ENCODE assay signal across 10 cellular contexts in the genomic region with DNA sequence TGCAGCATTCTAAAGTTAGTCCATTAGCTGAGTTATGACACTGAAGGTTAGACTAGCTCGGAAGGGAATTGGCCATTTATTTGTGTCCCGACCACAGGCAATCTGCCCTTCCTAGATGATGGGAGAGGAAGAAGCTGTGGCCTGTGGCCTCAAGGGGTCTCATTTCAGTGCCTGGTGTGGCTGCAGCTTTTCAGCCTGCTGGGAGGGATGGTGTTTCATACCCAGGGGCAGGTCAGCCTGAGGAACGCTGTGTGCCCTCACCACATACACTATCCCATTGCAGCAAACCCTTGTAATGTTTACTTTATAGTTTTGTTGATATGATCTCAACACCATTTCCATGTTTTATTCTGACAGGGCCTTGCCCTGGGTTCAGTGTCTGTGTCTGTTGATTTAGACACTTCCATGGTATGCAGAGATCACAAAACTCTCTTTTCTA.
DNase-seq lines count a peak whose midpoint lies in the region; ATAC-seq and TF ChIP-seq lines count a peak whose summit lies in the region.
"Had no signal": no experiment of that assay in that cellular context is flagged by ENCODE, and none has a peak within 500 bp of the region (broad histone marks: within the 10 kb centered on the region; RNA-seq: fewer than 3 reads in every experiment).

No MANE protein-coding gene starts in this region.

- peak overlapping the region; percentile 28; the same call in 1 of the 2 replicates for H3K9ac ChIP-seq in SK-N-SH
- H3K9ac ChIP-seq: BLaER1 had no signal

- no peaks in the 10 kb centered on the region for H4K20me1 ChIP-seq in SK-N-SH (ENCODE audit: insufficient read depth)
- H4K20me1 ChIP-seq: BLaER1 had no signal

- no peaks in the 10 kb centered on the region for H3K27me3 ChIP-seq in SK-N-SH (ENCODE audit: insufficient read depth)
- no peaks in the 10 kb centered on the region for H3K27me3 ChIP-seq in heart left ventricle
- H3K27me3 ChIP-seq in prostate gland (replicated peaks; ENCODE audit: insufficient read depth) = no peaks in the 10 kb centered on the region
- H3K27me3 ChIP-seq: BLaER1 had no signal

- intact Hi-C loops in heart left ventricle (cut with DNase I) = no loop called here
- intact Hi-C loops in prostate gland (cut with DNase I) = no loop called here

- TF ChIP-seq CTCF in SK-N-SH (IDR thresholded peaks at IDR 0.05) = 0 out of 2 replicates have a peak, but pooled peaks have one; percentile 13
- TF ChIP-seq CTCF in heart left ventricle (IDR thresholded peaks at IDR 0.05) = no peak
- no peak for TF ChIP-seq CTCF in prostate gland (IDR thresholded peaks at IDR 0.05)

- peak overlapping the region; percentile 71 for H3K4me2 ChIP-seq in SK-N-SH
- H3K4me2 ChIP-seq: BLaER1 had no signal

- peaks cover 8 to 16% of the 10 kb centered on the region in 2 experiments; a peak in 3 of 4 replicates for H3K4me1 ChIP-seq in SK-N-SH (ENCODE audit: control insufficient read depth in 1 of 2, insufficient read depth in 2 of 2, low read depth in 1 of 2, low read length in 1 of 2)
- H3K4me1 ChIP-seq in heart left ventricle = peaks cover 0 to 28% (median 11%) of the 10 kb centered on the region in 12 donors
- peaks cover 11% of the 10 kb centered on the region for H3K4me1 ChIP-seq in prostate gland (replicated peaks)
- H3K4me1 ChIP-seq: BLaER1 had no signal

- ATAC-seq in heart left ventricle (peak; percentile 51 to 79 (median 70)), GM19467 (IDR thresholded peaks at IDR 0.05; ENCODE audit: unreplicated experiment) (no peak), GM18502 (IDR thresholded peaks at IDR 0.05; ENCODE audit: poor library complexity, unreplicated experiment) (no peak)

- no peaks in the 10 kb centered on the region for H3K79me2 ChIP-seq in SK-N-SH (ENCODE audit: insufficient read depth)

- H3F3A ChIP-seq in SK-N-SH (replicated peaks; ENCODE audit: insufficient read depth) = peaks cover 21% of the 10 kb centered on the region

- H3K9me3 ChIP-seq in SK-N-SH (no peaks in the 10 kb centered on the region), heart left ventricle (no peaks in the 10 kb centered on the region), prostate gland (no peaks in the 10 kb centered on the region)
- H3K9me3 ChIP-seq: BLaER1 had no signal

- no peaks in the 10 kb centered on the region for H3K36me3 ChIP-seq in SK-N-SH (replicated peaks in 1 of 2; ENCODE audit: control insufficient read depth in 1 of 2, insufficient read depth in 2 of 2, low read length in 1 of 2)
- H3K36me3 ChIP-seq in heart left ventricle = no peaks in the 10 kb centered on the region
- H3K36me3 ChIP-seq in prostate gland = no peaks in the 10 kb centered on the region
- H3K36me3 ChIP-seq: BLaER1 had no signal

- no peaks in the 10 kb centered on the region for H3K9me2 ChIP-seq in SK-N-SH

- DNase-seq in AG08396 (ENCODE audit: low spot score) (peak; percentile 8), SK-N-SH (peak; percentile 19), heart left ventricle (peak in 3 of 5 donors; percentile 21 to 61 (median 41)), prostate gland (ENCODE audit: low spot score) (no peak), NCI-H1694 treated with DMSO at 0.1 percent for 48 hours (lab: John Stamatoyannopoulos, UW) (no peak), DMS114 treated with DMSO at 0.1 percent for 48 hours (lab: John Stamatoyannopoulos, UW; ENCODE audit: unreplicated experiment) (no peak)
- DNase-seq: NCI-H1694 had no signal

- H3K4me3 ChIP-seq in SK-N-SH (ENCODE audit: low read depth in 2 of 2, low read length in 1 of 2) = peak overlapping the region in 1 of 2 experiments; percentile 25; a peak in 1 of 4 replicates
- H3K4me3 ChIP-seq in heart left ventricle = no peak overlapping the region
- H3K4me3 ChIP-seq in prostate gland = no peak overlapping the region
- H3K4me3 ChIP-seq: BLaER1 had no signal

- CTCF ChIA-PET in SK-N-SH (lab: Yijun Ruan, JAX) = interaction anchor here (1.0 to 2.0 kb wide), 4 partner anchors 14 to 296 kb away, joined by 3 to 4 read pairs (median 3); no protein-coding TSS in a partner anchor

- peak overlapping the region; percentile 30; the same call in 1 of the 2 replicates for H2AFZ ChIP-seq in SK-N-SH (ENCODE audit: low read depth)

- peak overlapping the region; percentile 91 to 95 for H3K27ac ChIP-seq in SK-N-SH (ENCODE audit: low read depth in 2 of 2, low read length in 1 of 2)
- H3K27ac ChIP-seq in heart left ventricle = peak overlapping the region; percentile 59 to 94 (median 72)
- peak overlapping the region; percentile 31 to 45 for H3K27ac ChIP-seq in prostate gland
- H3K27ac ChIP-seq: BLaER1 had no signal

- POLR2A ChIA-PET in SK-N-SH (lab: Yijun Ruan, JAX) = no interaction called here

- TF ChIP-seq RAD21 in SK-N-SH (IDR thresholded peaks at IDR 0.05; ENCODE audit: low read length) = no peak

- TF ChIP-seq POLR2A in heart left ventricle (IDR thresholded peaks at IDR 0.05) = no peak
- no peak for TF ChIP-seq POLR2A in prostate gland (IDR thresholded peaks at IDR 0.05)

- peak in 1 of 2 experiments; percentile 7; a peak in 1 of 4 replicates for TF ChIP-seq EP300 in SK-N-SH (IDR thresholded peaks at IDR 0.05; ENCODE audit: borderline replicate concordance in 1 of 2, low read depth in 1 of 2, low read length in 1 of 2)

- 2% methylated on average over 3 of the region's 3 CpGs for WGBS in SK-N-SH (ENCODE audit: low lambda C conversion rate)
- WGBS in heart left ventricle, 4 donors = 27 to 50% (median 43%) methylated on average over 3 of the region's 3 CpGs
- 42% methylated on average over 3 of the region's 3 CpGs for WGBS in prostate gland

TF ChIP-seq in SK-N-SH, 30 proteins besides CTCF, POLR2A, EP300 and RAD21:
- TF ChIP-seq RXRA (IDR thresholded peaks at IDR 0.05; ENCODE audit: borderline replicate concordance, low read depth) (0 out of 2 replicates have a peak, but pooled peaks have one; percentile 22), YY1 (IDR thresholded peaks at IDR 0.05; ENCODE audit: low read depth) (0 out of 2 replicates have a peak, but pooled peaks have one; percentile 2), GATA2 (CRISPR knock-in tag; IDR thresholded peaks at IDR 0.05) (0 out of 2 replicates have a peak, but pooled peaks have one; percentile 8), GABPA (IDR thresholded peaks at IDR 0.05; ENCODE audit: low read depth) (no peak)
- TF ChIP-seq, protein P1, sequence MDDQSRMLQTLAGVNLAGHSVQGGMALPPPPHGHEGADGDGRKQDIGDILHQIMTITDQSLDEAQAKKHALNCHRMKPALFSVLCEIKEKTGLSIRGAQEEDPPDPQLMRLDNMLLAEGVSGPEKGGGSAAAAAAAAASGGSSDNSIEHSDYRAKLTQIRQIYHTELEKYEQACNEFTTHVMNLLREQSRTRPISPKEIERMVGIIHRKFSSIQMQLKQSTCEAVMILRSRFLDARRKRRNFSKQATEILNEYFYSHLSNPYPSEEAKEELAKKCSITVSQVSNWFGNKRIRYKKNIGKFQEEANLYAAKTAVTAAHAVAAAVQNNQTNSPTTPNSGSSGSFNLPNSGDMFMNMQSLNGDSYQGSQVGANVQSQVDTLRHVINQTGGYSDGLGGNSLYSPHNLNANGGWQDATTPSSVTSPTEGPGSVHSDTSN (IDR thresholded peaks at IDR 0.05) = peak; percentile 43; the same call in 1 of the 2 replicates

Comparison
In these comparisons a context has a peak if more than half of its experiments do, and no peak if none do; other contexts are left out.
1. DNase-seq: peak in AG08396 (single experiment), SK-N-SH (single experiment) and heart left ventricle (3 of 5); none in prostate gland (single experiment), NCI-H1694 treated with DMSO at 0.1 percent for 48 hours (single experiment) and DMS114 treated with DMSO at 0.1 percent for 48 hours (single experiment).
2. H3K27ac ChIP-seq: peak in every context shown above with its lines; median percentile 93 in SK-N-SH; 72 in heart left ventricle; 38 in prostate gland.
3. ATAC-seq: peak in heart left ventricle (4 of 4); none in GM19467 (single experiment) and GM18502 (single experiment).